In the genomic region with DNA sequence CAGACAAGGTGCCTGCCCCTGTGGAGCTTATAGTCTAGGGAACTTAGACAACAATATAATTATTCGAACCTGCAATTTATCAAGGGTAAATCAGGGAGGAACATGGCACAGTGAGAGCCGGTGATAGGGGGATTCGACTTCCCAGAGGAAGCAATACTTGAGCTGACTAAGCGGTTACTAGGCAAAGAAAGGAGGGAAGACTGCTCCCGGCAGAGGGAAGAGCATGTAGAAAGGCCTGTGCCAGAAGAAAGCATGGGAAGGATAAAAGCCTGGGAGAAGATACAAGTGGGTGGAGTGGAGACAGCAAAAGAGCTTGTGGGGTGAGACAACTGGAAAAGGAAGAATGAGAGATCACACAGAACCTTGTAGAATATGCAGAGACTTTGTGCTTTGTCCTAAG, we compare ENCODE assay signal across 17 cellular contexts.
DNase-seq lines count a peak whose midpoint lies in the region; FAIRE-seq and TF ChIP-seq lines count a peak whose summit lies in the region.
"Had no signal": no experiment of that assay in that cellular context is flagged by ENCODE, and none has a peak within 500 bp of the region (broad histone marks: within the 10 kb centered on the region; RNA-seq: fewer than 3 reads in every experiment).

No MANE protein-coding gene starts in this region.

- DNase-seq in GM03348 (ENCODE audit: low spot score) (peak; percentile 55), SK-MEL-5 (ENCODE audit: low read depth, low spot score) (peak; percentile 24), endothelial cell of umbilical vein (ENCODE audit: low read depth, low spot score) (peak; percentile 12), mesenchymal stem cell (no peak), NCI-H187 treated with DMSO at 0.1 percent for 48 hours (lab: John Stamatoyannopoulos, UW) (no peak), NCI-H2227 treated with DMSO at 0.1 percent for 48 hours (lab: John Stamatoyannopoulos, UW) (no peak)
- DNase-seq in activated T-cell treated with anti-CD3 and anti-CD28 coated beads, Interleukin-2, amount 50 U/mL, for 48 hours = no peak
- DNase-seq: AML-193, GDM1, MV-4-11, NCI-H1694 treated with DMSO at 0.1 percent for 48 hours, NCI-H2107, NCI-H345, NCI-H526 had no signal

- in situ Hi-C loops in SK-MEL-5 (cut with HindIII; ENCODE audit: low pct_unique_long_range_greater_than_20kb, low sequenced_read_pairs) = no loop called here

- H3K4me1 ChIP-seq in endothelial cell of umbilical vein (ENCODE audit: control insufficient read depth, extremely low read depth, insufficient read depth, low read length) = no peaks in the 10 kb centered on the region
- H3K4me1 ChIP-seq in mesenchymal stem cell (ENCODE audit: control insufficient read depth, insufficient read depth, low read depth, low read length) = peaks cover 5% of the 10 kb centered on the region
- H3K4me1 ChIP-seq: HAP-1 had no signal

- no peak overlapping the region for H4K8ac ChIP-seq in mesenchymal stem cell (ENCODE audit: low read length)

- no peaks in the 10 kb centered on the region for H3K27me3 ChIP-seq in endothelial cell of umbilical vein (ENCODE audit: control insufficient read depth in 2 of 2, insufficient read depth in 2 of 2, low read length in 2 of 2)
- peaks cover 0 to 1% of the 10 kb centered on the region in 2 experiments for H3K27me3 ChIP-seq in mesenchymal stem cell (ENCODE audit: control insufficient read depth in 1 of 2, insufficient read depth in 1 of 2, low read length in 2 of 2)

- H3K79me1 ChIP-seq in mesenchymal stem cell (replicated peaks; ENCODE audit: low read length, poor library complexity, severe bottlenecking) = no peaks in the 10 kb centered on the region

- H2BK5ac ChIP-seq in mesenchymal stem cell (ENCODE audit: low read depth, low read length, poor library complexity, severe bottlenecking) = no peak overlapping the region

- H3K27ac ChIP-seq in endothelial cell of umbilical vein (ENCODE audit: insufficient read depth, low read depth, low read length) (no peak overlapping the region), mesenchymal stem cell (ENCODE audit: low read length, poor library complexity, severe bottlenecking) (no peak overlapping the region)
- H3K27ac ChIP-seq: C4-2B had no signal

- H3K36me3 ChIP-seq in endothelial cell of umbilical vein (ENCODE audit: control insufficient read depth in 2 of 2, extremely low read depth in 1 of 2, insufficient read depth in 2 of 2, low read length in 2 of 2) (peaks cover 0 to 2% of the 10 kb centered on the region in 2 experiments), mesenchymal stem cell (ENCODE audit: control insufficient read depth in 1 of 2, insufficient read depth in 2 of 2, low read depth in 1 of 2, low read length in 2 of 2) (peaks cover 0 to 4% of the 10 kb centered on the region in 2 experiments)
- H3K36me3 ChIP-seq: HAP-1 had no signal

- H3K4me2 ChIP-seq in endothelial cell of umbilical vein (ENCODE audit: insufficient read depth, low read length) (no peak overlapping the region), mesenchymal stem cell (ENCODE audit: low read length, poor library complexity, severe bottlenecking) (no peak overlapping the region)

- no peak overlapping the region for H3K23ac ChIP-seq in mesenchymal stem cell (ENCODE audit: low read length in 2 of 2)

- POLR2A ChIA-PET in endothelial cell of umbilical vein (lab: Charles Lee) = no interaction called here

- no peak overlapping the region for H3K14ac ChIP-seq in mesenchymal stem cell (ENCODE audit: low read length in 2 of 2)

- 87% methylated on average over 5 of the region's 5 CpGs for WGBS in mesenchymal stem cell

- no peak overlapping the region for H2BK120ac ChIP-seq in mesenchymal stem cell (ENCODE audit: low read depth, low read length)

- no peak overlapping the region for H3K9ac ChIP-seq in endothelial cell of umbilical vein (replicated peaks; ENCODE audit: extremely low read depth, insufficient read depth, low read length)
- H3K9ac ChIP-seq in mesenchymal stem cell (ENCODE audit: low read length) = peak overlapping the region; percentile 69

- H4K91ac ChIP-seq in mesenchymal stem cell (ENCODE audit: low read length) = no peak overlapping the region

- no peaks in the 10 kb centered on the region for H4K20me1 ChIP-seq in endothelial cell of umbilical vein (replicated peaks; ENCODE audit: control insufficient read depth, extremely low read depth, insufficient read depth, low read length)

- H2BK15ac ChIP-seq in mesenchymal stem cell (ENCODE audit: low read depth, poor library complexity, severe bottlenecking) = no peak overlapping the region

- H3K9me1 ChIP-seq in endothelial cell of umbilical vein (replicated peaks; ENCODE audit: control insufficient read depth, extremely low read depth, insufficient read depth, low read length) = no peaks in the 10 kb centered on the region

- intact Hi-C loops in endothelial cell of umbilical vein (cut with micrococcal nuclease) = no loop called here

- CTCF ChIA-PET in endothelial cell of umbilical vein (lab: Charles Lee) = no interaction called here

- H3K4me3 ChIP-seq in endothelial cell of umbilical vein (replicated peaks in 1 of 3; ENCODE audit: insufficient read depth in 1 of 3, low read depth in 1 of 3, low read length in 3 of 3) (no peak overlapping the region), mesenchymal stem cell (ENCODE audit: insufficient read depth in 1 of 2, low read depth in 1 of 2, low read length in 2 of 2) (peak overlapping the region in 1 of 2 experiments; percentile 28)
- H3K4me3 ChIP-seq: HAP-1, K562 had no signal

- TF ChIP-seq POLR2A in endothelial cell of umbilical vein (IDR thresholded peaks at IDR 0.05; ENCODE audit: low read depth, low read length) = no peak

- H3K79me2 ChIP-seq in endothelial cell of umbilical vein (ENCODE audit: control insufficient read depth, insufficient read depth, low read length) = no peaks in the 10 kb centered on the region

- H2BK12ac ChIP-seq in mesenchymal stem cell (ENCODE audit: low read length in 2 of 2) = no peak overlapping the region

- no peak overlapping the region for H3K4ac ChIP-seq in mesenchymal stem cell (ENCODE audit: low read depth in 1 of 2, low read length in 2 of 2)

- no peak overlapping the region for H2AFZ ChIP-seq in endothelial cell of umbilical vein (ENCODE audit: low read depth, low read length)
- no peak overlapping the region for H2AFZ ChIP-seq in mesenchymal stem cell (ENCODE audit: low read depth, low read length)

- TF ChIP-seq CTCF in endothelial cell of umbilical vein (IDR thresholded peaks at IDR 0.05; ENCODE audit: extremely low read depth in 1 of 2, insufficient read depth in 1 of 2, low read depth in 1 of 2, low read length in 2 of 2) = no peak

- BruUV-seq in endothelial cell of umbilical vein (replicated peaks; lab: Mats Ljungman, UMichigan) = no TSS peak

- no peak overlapping the region for H2AK5ac ChIP-seq in mesenchymal stem cell (ENCODE audit: low read length, severe bottlenecking)

- peak overlapping the region in 1 of 2 experiments; percentile 28 for H3K18ac ChIP-seq in mesenchymal stem cell (ENCODE audit: low read depth in 1 of 2, low read length in 2 of 2)

- dilution Hi-C loops in endothelial cell of umbilical vein (cut with MboI; ENCODE audit: extremely low pct_ligation_motif_present, low sequenced_read_pairs) = no loop called here

- no peaks in the 10 kb centered on the region for H3K9me3 ChIP-seq in endothelial cell of umbilical vein (replicated peaks; ENCODE audit: control insufficient read depth, insufficient read depth, low read length)
- H3K9me3 ChIP-seq in mesenchymal stem cell (ENCODE audit: control insufficient read depth, low read length) = no peaks in the 10 kb centered on the region
- H3K9me3 ChIP-seq: HAP-1 had no signal

- FAIRE-seq in endothelial cell of umbilical vein (lab: Jason Lieb, UNC) = peak; percentile 21
- FAIRE-seq: K562 had no signal

TF ChIP-seq in endothelial cell of umbilical vein, 7 proteins besides CTCF, POLR2A, EP300 and RAD21:
- no peak for TF ChIP-seq EZH2 (IDR thresholded peaks at IDR 0.05; ENCODE audit: borderline replicate concordance, low read depth, low read length, severe bottlenecking)
- TF ChIP-seq POLR2AphosphoS5 (IDR thresholded peaks at IDR 0.05; ENCODE audit: insufficient read depth, low read depth, low read length) = no peak
- no peak for TF ChIP-seq MYC (IDR thresholded peaks at IDR 0.05; ENCODE audit: low read depth, low read length)
- TF ChIP-seq JUN (IDR thresholded peaks at IDR 0.05; ENCODE audit: borderline replicate concordance, insufficient read depth, insufficient read length, low read depth) = no peak

Comparison
In these comparisons a context has a peak if more than half of its experiments do, and no peak if none do; other contexts are left out.
1. DNase-seq: peak in GM03348 (single experiment), SK-MEL-5 (single experiment) and endothelial cell of umbilical vein (single experiment); none in mesenchymal stem cell (single experiment), activated T-cell treated with anti-CD3 and anti-CD28 coated beads, Interleukin-2, amount 50 U/mL, for 48 hours (0 of 2), NCI-H187 treated with DMSO at 0.1 percent for 48 hours (single experiment) and NCI-H2227 treated with DMSO at 0.1 percent for 48 hours (single experiment).